In genomic region chr2:1414121-1414520, GRCh38 we compare ENCODE assay signal across 24 cellular contexts. TPM values are rescaled to one million over a fixed set of nuclear protein-coding genes. Genes with fewer than 3 reads are reported as not detected.
"Had no signal": no experiment of that assay in that cellular context is flagged by ENCODE, and none has a peak within 500 bp of the region (broad histone marks: within the 10 kb centered on the region; RNA-seq: fewer than 3 reads in every experiment).

No MANE protein-coding gene starts in this region.

- H3K36me3 ChIP-seq: esophagus squamous epithelium, gastroesophageal sphincter, sigmoid colon, stomach, thoracic aorta had no signal

- H3K27ac ChIP-seq: esophagus squamous epithelium, gastroesophageal sphincter, left ventricle myocardium inferior, parathyroid adenoma, psoas muscle, sigmoid colon, skin epidermis, stomach, thoracic aorta had no signal

- H3K9ac ChIP-seq: parathyroid adenoma had no signal

- H3K27me3 Mint-ChIP-seq: central memory CD8-positive, alpha-beta T cell; naive thymus-derived CD8-positive, alpha-beta T cell had no signal

- H3K4me1 Mint-ChIP-seq: central memory CD8-positive, alpha-beta T cell; immature natural killer cell; naive thymus-derived CD8-positive, alpha-beta T cell had no signal

- H3K79me2 ChIP-seq: parathyroid adenoma had no signal

- H3K4me3 ChIP-seq: esophagus squamous epithelium, gastroesophageal sphincter, left ventricle myocardium inferior, lung, mucosa of descending colon, psoas muscle, sigmoid colon, skin epidermis, stomach, thoracic aorta had no signal

- H3K4me3 Mint-ChIP-seq: central memory CD8-positive, alpha-beta T cell; effector memory CD8-positive, alpha-beta T cell; immature natural killer cell; naive thymus-derived CD8-positive, alpha-beta T cell had no signal

- H2AFZ ChIP-seq: parathyroid adenoma had no signal

- H3K4me1 ChIP-seq: esophagus squamous epithelium, gastroesophageal sphincter, left ventricle myocardium inferior, parathyroid adenoma, psoas muscle, sigmoid colon, stomach had no signal

- H3K27me3 ChIP-seq: esophagus squamous epithelium, sigmoid colon, stomach had no signal

- H3K27ac Mint-ChIP-seq: effector memory CD8-positive, alpha-beta T cell; immature natural killer cell; naive thymus-derived CD8-positive, alpha-beta T cell had no signal

- ATAC-seq: effector memory CD8-positive, alpha-beta T cell; gastroesophageal sphincter; mucosa of descending colon; naive thymus-derived CD8-positive, alpha-beta T cell; psoas muscle had no signal

- H3K9me3 ChIP-seq: esophagus squamous epithelium, gastroesophageal sphincter, left ventricle myocardium inferior, mucosa of descending colon, psoas muscle, sigmoid colon, stomach, thoracic aorta had no signal

- H3K9me3 Mint-ChIP-seq: central memory CD8-positive, alpha-beta T cell; effector memory CD8-positive, alpha-beta T cell; naive thymus-derived CD8-positive, alpha-beta T cell had no signal

- H3K36me3 Mint-ChIP-seq: immature natural killer cell; naive thymus-derived CD8-positive, alpha-beta T cell had no signal

- DNase-seq: cortex of kidney; effector memory CD8-positive, alpha-beta T cell; esophagus squamous epithelium; foreskin fibroblast; immature natural killer cell; left ventricle myocardium inferior; mesendoderm; mucosa of descending colon; naive thymus-derived CD8-positive, alpha-beta T cell; psoas muscle; sigmoid colon; stimulated activated CD4-positive, alpha-beta T cell treated with anti-CD3 and anti-CD28 coated beads, Interleukin-12 subunit alpha, Interleukin-12 subunit beta, amount 100 ng/mL, for 4 hours; stimulated activated naive CD4-positive, alpha-beta T cell; stomach; substantia nigra; trophoblast cell had no signal

- FAIRE-seq: keratinocyte had no signal

RNA-seq across cellular contexts. Expression of gene TPO, which starts 0.9 kb away (rescaled TPM):
- total RNA-seq: epithelial cell of proximal tubule; naive thymus-derived CD8-positive, alpha-beta T cell had no signal
- polyA plus RNA-seq: immature natural killer cell; naive thymus-derived CD8-positive, alpha-beta T cell had no signal
